ENCODE assay signal across 24 cellular contexts in genomic region chr4:125013891-125014290, GRCh38.
A peak's percentile ranks its signal among the peaks of the same experiment; 100 is the strongest.
DNase-seq lines count a peak whose midpoint lies in the region; TF ChIP-seq lines count a peak whose summit lies in the region.
"Had no signal": no experiment of that assay in that cellular context is flagged by ENCODE, and none has a peak within 500 bp of the region (broad histone marks: within the 10 kb centered on the region; RNA-seq: fewer than 3 reads in every experiment).

No MANE protein-coding gene starts in this region.

- TF ChIP-seq POLR2A in thyroid gland (IDR thresholded peaks at IDR 0.05): no peak

- peaks cover 0 to 9% (median 3%) of the 10 kb centered on the region in 5 donors for H3K9me3 Mint-ChIP-seq in CD8-positive, alpha-beta memory T cell
- H3K9me3 Mint-ChIP-seq: stimulated activated memory B cell treated with anti-CD40 and anti-IgM and Interleukin-4, amounts not matched to agents 10 μg/mL and 1 μg/mL and 100 μg/mL, for 72 hours had no signal

- no peaks in the 10 kb centered on the region for H3K4me1 ChIP-seq in thyroid gland
- H3K4me1 ChIP-seq in CD8-positive, alpha-beta memory T cell (ENCODE audit: insufficient read depth, low read length): no peaks in the 10 kb centered on the region
- H3K4me1 ChIP-seq: BLaER1 treated with 17β-estradiol and CSF1 and Interleukin-3, amounts not matched to agents 10 nM and 100 nM; gastrocnemius medialis had no signal

- H3K9me3 ChIP-seq in thyroid gland: no peaks in the 10 kb centered on the region
- H3K9me3 ChIP-seq in CD8-positive, alpha-beta memory T cell (ENCODE audit: low read length): no peaks in the 10 kb centered on the region
- H3K9me3 ChIP-seq: gastrocnemius medialis had no signal

- in situ Hi-C loops in astrocyte of the spinal cord (cut with HindIII; ENCODE audit: low sequenced_read_pairs): no loop called here

- peaks cover 0 to 2% of the 10 kb centered on the region in 2 donors for H3K27me3 Mint-ChIP-seq in CD8-positive, alpha-beta memory T cell
- H3K27me3 Mint-ChIP-seq: central memory CD8-positive, alpha-beta T cell; stimulated activated memory B cell treated with anti-CD40 and anti-IgM and Interleukin-4, amounts not matched to agents 10 μg/mL and 1 μg/mL and 100 μg/mL, for 72 hours; T-helper 17 cell had no signal

- H3K27me3 ChIP-seq in thyroid gland: no peaks in the 10 kb centered on the region
- H3K27me3 ChIP-seq in CD8-positive, alpha-beta memory T cell (ENCODE audit: insufficient read depth, low read length, poor library complexity, severe bottlenecking): no peaks in the 10 kb centered on the region
- H3K27me3 ChIP-seq: BLaER1 treated with 17β-estradiol and CSF1 and Interleukin-3, amounts not matched to agents 10 nM and 100 nM; gastrocnemius medialis had no signal

- H3K36me3 Mint-ChIP-seq in CD8-positive, alpha-beta memory T cell: no peaks in the 10 kb centered on the region
- H3K36me3 Mint-ChIP-seq: stimulated activated memory B cell treated with anti-CD40 and anti-IgM and Interleukin-4, amounts not matched to agents 10 μg/mL and 1 μg/mL and 100 μg/mL, for 72 hours had no signal

- POLR2A ChIA-PET in CD8-positive, alpha-beta memory T cell (lab: Charles Lee): no interaction called here

- no peaks in the 10 kb centered on the region for H3K36me3 ChIP-seq in thyroid gland
- H3K36me3 ChIP-seq in CD8-positive, alpha-beta memory T cell (ENCODE audit: insufficient read depth, low read length): no peaks in the 10 kb centered on the region
- H3K36me3 ChIP-seq: BLaER1 treated with 17β-estradiol and CSF1 and Interleukin-3, amounts not matched to agents 10 nM and 100 nM; gastrocnemius medialis had no signal

- DNase-seq in DMS53 (lab: John Stamatoyannopoulos, UW) (peak; percentile 60), HT1080 (ENCODE audit: low read depth) (peak; percentile 27), astrocyte of the spinal cord (ENCODE audit: low read depth, low spot score) (peak; percentile 3), fibroblast of the aortic adventitia (ENCODE audit: low read depth) (peak; percentile 6), thyroid gland (no peak), NCI-H128 (lab: John Stamatoyannopoulos, UW; ENCODE audit: unreplicated experiment) (no peak), NCI-H2196 treated with DMSO at 0.1 percent for 48 hours (lab: John Stamatoyannopoulos, UW; ENCODE audit: unreplicated experiment) (no peak)
- no peak for DNase-seq in CD8-positive, alpha-beta memory T cell
- DNase-seq: ACHN; activated CD4-positive, alpha-beta T cell treated with anti-CD3 and anti-CD28 coated beads for 4 hours; activated naive CD4-positive, alpha-beta T cell treated with Interleukin-2 at 50 U/mL for 16 hours; activated T-cell treated with anti-CD3 and anti-CD28 coated beads, Interleukin-2, amount 50 U/mL, for 48 hours; dorsolateral prefrontal cortex; gastrocnemius medialis; hippocampal formation; NCI-H1417 treated with DMSO at 0.1 percent for 48 hours; NCI-H526; right cardiac atrium; stimulated activated CD4-positive, alpha-beta T cell treated with anti-CD3 and anti-CD28 coated beads, Interleukin-4, amount 100 ng/mL, for 1 hour; T-helper 17 cell had no signal

- intact Hi-C loops in thyroid gland (cut with DNase I): no loop called here

- 86 to 97% methylated on average over 1 of the region's 1 CpG for WGBS in thyroid gland, 2 donors

- no peak overlapping the region for H3K27ac Mint-ChIP-seq in CD8-positive, alpha-beta memory T cell
- H3K27ac Mint-ChIP-seq: stimulated activated memory B cell treated with anti-CD40 and anti-IgM and Interleukin-4, amounts not matched to agents 10 μg/mL and 1 μg/mL and 100 μg/mL, for 72 hours; T-helper 17 cell had no signal

- H3K4me1 Mint-ChIP-seq in CD8-positive, alpha-beta memory T cell: no peaks in the 10 kb centered on the region
- H3K4me1 Mint-ChIP-seq: central memory CD8-positive, alpha-beta T cell; neural crest cell; stimulated activated memory B cell treated with anti-CD40 and anti-IgM and Interleukin-4, amounts not matched to agents 10 μg/mL and 1 μg/mL and 100 μg/mL, for 72 hours; T-helper 17 cell had no signal

- no peak overlapping the region for H3K27ac ChIP-seq in thyroid gland
- H3K27ac ChIP-seq in CD8-positive, alpha-beta memory T cell (ENCODE audit: low read depth, low read length): no peak overlapping the region
- H3K27ac ChIP-seq: BLaER1 treated with 17β-estradiol and CSF1 and Interleukin-3, amounts not matched to agents 10 nM and 100 nM; dorsolateral prefrontal cortex; gastrocnemius medialis had no signal

- TF ChIP-seq CTCF in astrocyte of the spinal cord (IDR thresholded peaks at IDR 0.05; ENCODE audit: low read depth, low read length) (no peak), fibroblast of the aortic adventitia (IDR thresholded peaks at IDR 0.05; ENCODE audit: insufficient read depth, low read length) (no peak), thyroid gland (IDR thresholded peaks at IDR 0.05) (no peak)

- CTCF ChIA-PET in CD8-positive, alpha-beta memory T cell (lab: Charles Lee): no interaction called here

- H3K4me3 Mint-ChIP-seq in CD8-positive, alpha-beta memory T cell: no peak overlapping the region
- H3K4me3 Mint-ChIP-seq: central memory CD8-positive, alpha-beta T cell; neural crest cell; stimulated activated memory B cell treated with anti-CD40 and anti-IgM and Interleukin-4, amounts not matched to agents 10 μg/mL and 1 μg/mL and 100 μg/mL, for 72 hours; T-helper 17 cell had no signal

- H3K4me3 ChIP-seq in astrocyte of the spinal cord (ENCODE audit: low read depth, low read length) (no peak overlapping the region), fibroblast of the aortic adventitia (ENCODE audit: low read depth, low read length) (no peak overlapping the region), thyroid gland (replicated peaks in 1 of 3) (no peak overlapping the region)
- no peak overlapping the region for H3K4me3 ChIP-seq in CD8-positive, alpha-beta memory T cell (ENCODE audit: low read length)
- H3K4me3 ChIP-seq: BLaER1 treated with 17β-estradiol and CSF1 and Interleukin-3, amounts not matched to agents 10 nM and 100 nM; dorsolateral prefrontal cortex; gastrocnemius medialis had no signal

Comparison
In these comparisons a context has a peak if more than half of its experiments do, and no peak if none do; other contexts are left out.
1. DNase-seq: peak in DMS53 (single experiment), HT1080 (single experiment), astrocyte of the spinal cord (single experiment) and fibroblast of the aortic adventitia (single experiment); none in thyroid gland (0 of 2), CD8-positive, alpha-beta memory T cell (0 of 5), NCI-H128 (single experiment) and NCI-H2196 treated with DMSO at 0.1 percent for 48 hours (single experiment).